8 cellular contexts compared by ENCODE assay signal in genomic region chr2:216516730-216517350, GRCh38. TPM values are rescaled to one million over a fixed set of nuclear protein-coding genes. Genes with fewer than 3 reads are reported as not detected.
DNase-seq lines count a peak whose midpoint lies in the region; ATAC-seq and TF ChIP-seq lines count a peak whose summit lies in the region.

No MANE protein-coding gene starts in this region.

- no peaks in the 10 kb centered on the region for H3K9me3 Mint-ChIP-seq in activated T-helper 2 cell treated with anti-CD3 and anti-CD28 coated beads, Interferon-gamma antibody, Interleukin-2, Interleukin-4, amounts not matched to agents 10 μg/mL and 5 μg/mL and 100 μg/mL, durations not matched to agents 14 hours and 24 hours and 36 hours

- no peaks in the 10 kb centered on the region for H3K9me3 ChIP-seq in fibroblast of lung (ENCODE audit: control insufficient read depth, insufficient read depth, low read depth, low read length)

- no peak overlapping the region for H2AFZ ChIP-seq in fibroblast of lung (ENCODE audit: low read length)

- H3K36me3 ChIP-seq in fibroblast of lung (ENCODE audit: control insufficient read depth, insufficient read depth, low read length), result no peaks in the 10 kb centered on the region

- peak; percentile 71 for TF ChIP-seq CTCF in LNCAP (IDR thresholded peaks at IDR 0.05)
- peak; percentile 60 to 78 for TF ChIP-seq CTCF in fibroblast of lung (conservative IDR thresholded peaks at IDR 0.05 in 1 of 2, IDR thresholded peaks at IDR 0.05 in 1 of 2; ENCODE audit: low read depth in 1 of 2, low read length in 2 of 2)
- peak; percentile 77 for TF ChIP-seq CTCF in retinal pigment epithelial cell (conservative IDR thresholded peaks at IDR 0.05; ENCODE audit: low read depth, low read length)

- intact Hi-C loops in activated T-helper 2 cell treated with anti-CD3 and anti-CD28 coated beads, Interferon-gamma antibody, Interleukin-2, Interleukin-4, amounts not matched to agents 10 μg/mL and 5 μg/mL and 100 μg/mL, durations not matched to agents 14 hours and 24 hours and 36 hours (cut with micrococcal nuclease), result loop anchor here (5.0 kb wide), 1 partner anchor 1195 kb away; no protein-coding TSS in a partner anchor

- peaks cover 5% of the 10 kb centered on the region for H3K36me3 Mint-ChIP-seq in activated T-helper 2 cell treated with anti-CD3 and anti-CD28 coated beads, Interferon-gamma antibody, Interleukin-2, Interleukin-4, amounts not matched to agents 10 μg/mL and 5 μg/mL and 100 μg/mL, durations not matched to agents 14 hours and 24 hours and 36 hours (ENCODE audit: low read depth)

- H3K27me3 Mint-ChIP-seq in activated T-helper 2 cell treated with anti-CD3 and anti-CD28 coated beads, Interferon-gamma antibody, Interleukin-2, Interleukin-4, amounts not matched to agents 10 μg/mL and 5 μg/mL and 100 μg/mL, durations not matched to agents 14 hours and 24 hours and 36 hours (ENCODE audit: low read depth), result no peaks in the 10 kb centered on the region

- H3K4me3 Mint-ChIP-seq in activated T-helper 2 cell treated with anti-CD3 and anti-CD28 coated beads, Interferon-gamma antibody, Interleukin-2, Interleukin-4, amounts not matched to agents 10 μg/mL and 5 μg/mL and 100 μg/mL, durations not matched to agents 14 hours and 24 hours and 36 hours (ENCODE audit: low read depth), result no peak overlapping the region

- no peak overlapping the region for H3K27ac Mint-ChIP-seq in activated T-helper 2 cell treated with anti-CD3 and anti-CD28 coated beads, Interferon-gamma antibody, Interleukin-2, Interleukin-4, amounts not matched to agents 10 μg/mL and 5 μg/mL and 100 μg/mL, durations not matched to agents 14 hours and 24 hours and 36 hours

- H3K27me3 ChIP-seq in fibroblast of lung (ENCODE audit: control insufficient read depth, insufficient read depth, low read length), result no peaks in the 10 kb centered on the region

- peaks cover 3% of the 10 kb centered on the region for H3K4me1 ChIP-seq in fibroblast of lung (ENCODE audit: control insufficient read depth, extremely low read depth, insufficient read depth, low read length)

- no peaks in the 10 kb centered on the region for H3K4me1 Mint-ChIP-seq in activated T-helper 2 cell treated with anti-CD3 and anti-CD28 coated beads, Interferon-gamma antibody, Interleukin-2, Interleukin-4, amounts not matched to agents 10 μg/mL and 5 μg/mL and 100 μg/mL, durations not matched to agents 14 hours and 24 hours and 36 hours (ENCODE audit: low read depth)

- no peak overlapping the region for H3K4me2 ChIP-seq in fibroblast of lung (ENCODE audit: extremely low read depth, insufficient read depth, low read length)

- H4K20me1 ChIP-seq in fibroblast of lung (ENCODE audit: control insufficient read depth, extremely low read depth, insufficient read depth, low read length), result no peaks in the 10 kb centered on the region

- no peak for ATAC-seq in GM21447 (IDR thresholded peaks at IDR 0.05; ENCODE audit: unreplicated experiment)
- ATAC-seq in GM19324 (IDR thresholded peaks at IDR 0.05; ENCODE audit: low FRiP score, unreplicated experiment), result no peak

- H3K79me2 ChIP-seq in fibroblast of lung (ENCODE audit: control insufficient read depth, insufficient read depth, low read length), result no peaks in the 10 kb centered on the region

- no peak overlapping the region for H3K27ac ChIP-seq in fibroblast of lung (ENCODE audit: insufficient read depth, low read length)

- DNase-seq in DMS79 treated with DMSO at 0.1 percent for 48 hours (lab: John Stamatoyannopoulos, UW) (peak; percentile 65), RPMI8226 (peak; percentile 22), fibroblast of lung (ENCODE audit: low read depth in 2 of 2) (peak in 1 of 2 donors; percentile 75), retinal pigment epithelial cell (ENCODE audit: low read depth) (no peak)
- no peak for DNase-seq in activated T-helper 2 cell treated with anti-CD3 and anti-CD28 coated beads, Interferon-gamma antibody, Interleukin-2, Interleukin-4, amounts not matched to agents 10 μg/mL and 5 μg/mL and 100 μg/mL, durations not matched to agents 14 hours and 24 hours and 36 hours (ENCODE audit: low spot score)

- H3K4me3 ChIP-seq in fibroblast of lung (replicated peaks in 1 of 4; ENCODE audit: control extremely low read depth in 1 of 4, insufficient read depth in 1 of 4, low read depth in 3 of 4, low read length in 4 of 4), result no peak overlapping the region
- H3K4me3 ChIP-seq in retinal pigment epithelial cell (ENCODE audit: low read length), result no peak overlapping the region

- no peak overlapping the region for H3K9ac ChIP-seq in fibroblast of lung (ENCODE audit: insufficient read depth, low read length)

RNA-seq across cellular contexts. Expression of gene RPL37A, which starts 18.2 kb away (rescaled TPM):
- total RNA-seq in fibroblast of lung, result 3,233 and 3,423 TPM in 2 replicates
- polyA plus RNA-seq in fibroblast of lung, result 1,592 and 1,688 TPM in 2 replicates
- polyA plus RNA-seq in fibroblast of lung (2012), result 5,148 and 5,420 TPM in 2 replicates
- polyA minus RNA-seq in fibroblast of lung (ENCODE audit: low replicate concordance), result 265 and 436 TPM in 2 replicates
- total RNA-seq in activated T-helper 2 cell treated with anti-CD3 and anti-CD28 coated beads, Interferon-gamma antibody, Interleukin-2, Interleukin-4, amounts not matched to agents 10 μg/mL and 5 μg/mL and 100 μg/mL, durations not matched to agents 14 hours and 24 hours and 36 hours, result 3,117 and 3,296 TPM in 2 replicates

Comparison
In these comparisons a context has a peak if more than half of its experiments do, and no peak if none do; other contexts are left out.
1. DNase-seq: peak in DMS79 treated with DMSO at 0.1 percent for 48 hours (single experiment) and RPMI8226 (single experiment); none in retinal pigment epithelial cell (single experiment) and activated T-helper 2 cell treated with anti-CD3 and anti-CD28 coated beads, Interferon-gamma antibody, Interleukin-2, Interleukin-4, amounts not matched to agents 10 μg/mL and 5 μg/mL and 100 μg/mL, durations not matched to agents 14 hours and 24 hours and 36 hours (single experiment).
2. Peak in every context shown above with its lines, with median percentiles within 50 percentile points of each other: CTCF ChIP-seq.